Comparison of ENCODE assay signal across 10 cellular contexts in genomic region chr11:73322986-73323306, GRCh38. TPM values are rescaled to one million over a fixed set of nuclear protein-coding genes. Genes with fewer than 3 reads are reported as not detected.
DNase-seq lines count a peak whose midpoint lies in the region; ATAC-seq and TF ChIP-seq lines count a peak whose summit lies in the region.
"Had no signal": no experiment of that assay in that cellular context is flagged by ENCODE, and none has a peak within 500 bp of the region (broad histone marks: within the 10 kb centered on the region; RNA-seq: fewer than 3 reads in every experiment).

No MANE protein-coding gene starts in this region.

- intact Hi-C loops in IMR-90 (cut with micrococcal nuclease) = loop anchor here (1.0 kb wide), 1 partner anchor 14 kb away; no protein-coding TSS in a partner anchor

- peaks cover 0 to 9% of the 10 kb centered on the region in 2 donors for H3K4me1 Mint-ChIP-seq in natural killer cell treated with Interleukin-12 subunit alpha and Interleukin-12 subunit beta and Interleukin-15 and Interleukin-18, amount 100 ng/mL, for 72 hours (ENCODE audit: low read depth in 2 of 2)

- peak overlapping the region; percentile 95 for H2AK5ac ChIP-seq in IMR-90 (ENCODE audit: low read depth, low read length)

- peak overlapping the region; percentile 55; the same call in 1 of the 2 replicates for H3K18ac ChIP-seq in IMR-90 (ENCODE audit: low read depth, low read length)

- POLR2A ChIA-PET in IMR-90 (lab: Charles Lee; ENCODE audit: unreplicated experiment) = no interaction called here

- peak overlapping the region; percentile 91 for H2BK120ac ChIP-seq in IMR-90 (ENCODE audit: low read depth, low read length)

- peaks cover 62% of the 10 kb centered on the region for H4K20me1 ChIP-seq in IMR-90 (ENCODE audit: insufficient read depth, low read length)

- H3K23ac ChIP-seq in IMR-90 (ENCODE audit: low read depth, low read length) = peak overlapping the region; percentile 96

- H3K9ac ChIP-seq in IMR-90 (ENCODE audit: low read depth, low read length) (peak overlapping the region; percentile 25; the same call in 1 of the 2 replicates), mucosa of rectum (ENCODE audit: low read depth in 1 of 2, low read length in 2 of 2) (no peak overlapping the region)

- BruUV-seq in IMR-90 (replicated peaks; lab: Mats Ljungman, UMichigan) = no TSS peak

- H3K9me3 ChIP-seq in IMR-90 (ENCODE audit: control insufficient read depth, insufficient read depth, low read length) (no peaks in the 10 kb centered on the region), mucosa of rectum (ENCODE audit: control insufficient read depth in 2 of 2, low read length in 2 of 2) (no peaks in the 10 kb centered on the region), suprapubic skin (no peaks in the 10 kb centered on the region)

- H2BK15ac ChIP-seq in IMR-90 (ENCODE audit: low read depth, low read length) = peak overlapping the region; percentile 67; the same call in 1 of the 3 replicates

- in situ Hi-C loops in IMR-90 (cut with MboI; ENCODE audit: low sequenced_read_pairs) = no loop called here

- H3K4me2 ChIP-seq in IMR-90 (ENCODE audit: low read depth, low read length) = peak overlapping the region; percentile 29

- WGBS in IMR-90 (ENCODE audit: extremely low coverage in 2 of 2, insufficient read length in 1 of 2), 2 experiments = 80% methylated on average over 1 of the region's 2 CpGs; no CpG with 5 or more reads in 1 of the 2 experiments
- 88% methylated on average over 2 of the region's 2 CpGs for WGBS in suprapubic skin

- H3K27ac Mint-ChIP-seq in natural killer cell treated with Interleukin-12 subunit alpha and Interleukin-12 subunit beta and Interleukin-15 and Interleukin-18, amount 100 ng/mL, for 72 hours = no peak overlapping the region

- no peaks in the 10 kb centered on the region for H3K36me3 Mint-ChIP-seq in natural killer cell treated with Interleukin-12 subunit alpha and Interleukin-12 subunit beta and Interleukin-15 and Interleukin-18, amount 100 ng/mL, for 72 hours

- DNase-seq in IMR-90 = no peak
- no peak for DNase-seq in coronary artery (ENCODE audit: low spot score)
- no peak for DNase-seq in suprapubic skin (ENCODE audit: low spot score in 2 of 2)
- no peak for DNase-seq in NCI-H446 treated with DMSO at 0.1 percent for 48 hours (lab: John Stamatoyannopoulos, UW)
- DNase-seq in middle frontal gyrus (ENCODE audit: extremely low spot score, low spot score) = no peak
- DNase-seq in natural killer cell treated with Interleukin-12 subunit alpha and Interleukin-12 subunit beta and Interleukin-15 and Interleukin-18, amount 100 ng/mL, for 72 hours (ENCODE audit: low spot score) = no peak
- DNase-seq: NCI-H1694 treated with DMSO at 0.1 percent for 48 hours had no signal

- H3K27me3 Mint-ChIP-seq in natural killer cell treated with Interleukin-12 subunit alpha and Interleukin-12 subunit beta and Interleukin-15 and Interleukin-18, amount 100 ng/mL, for 72 hours = no peaks in the 10 kb centered on the region

- peaks cover 32 to 87% of the 10 kb centered on the region in 2 experiments; a peak in 3 of 4 replicates for H3K79me1 ChIP-seq in IMR-90 (ENCODE audit: low read depth in 1 of 2, low read length in 2 of 2)

- H3K4me3 ChIP-seq in IMR-90 (ENCODE audit: insufficient read depth, low read depth, low read length) (no peak overlapping the region), coronary artery (peak overlapping the region; percentile 54), mucosa of rectum (ENCODE audit: low read length in 2 of 2) (no peak overlapping the region), suprapubic skin (peak overlapping the region; percentile 11)

- no peaks in the 10 kb centered on the region for H3K27me3 ChIP-seq in IMR-90 (ENCODE audit: control insufficient read depth, insufficient read depth, low read length)
- H3K27me3 ChIP-seq in mucosa of rectum (ENCODE audit: control insufficient read depth in 2 of 2, insufficient read depth in 2 of 2, low read length in 2 of 2) = no peaks in the 10 kb centered on the region
- no peaks in the 10 kb centered on the region for H3K27me3 ChIP-seq in suprapubic skin

- TF ChIP-seq POLR2A in IMR-90 (IDR thresholded peaks at IDR 0.05; ENCODE audit: low read depth, low read length) (no peak), suprapubic skin (IDR thresholded peaks at IDR 0.05) (no peak)

- peak overlapping the region; percentile 84 to 90 for H4K8ac ChIP-seq in IMR-90 (ENCODE audit: low read depth in 2 of 2, low read length in 2 of 2)

- H3K9me3 Mint-ChIP-seq in natural killer cell treated with Interleukin-12 subunit alpha and Interleukin-12 subunit beta and Interleukin-15 and Interleukin-18, amount 100 ng/mL, for 72 hours = no peaks in the 10 kb centered on the region

- H3K4ac ChIP-seq in IMR-90 (ENCODE audit: low read depth, low read length) = peak overlapping the region; percentile 96

- peak overlapping the region; percentile 98 for H3K27ac ChIP-seq in IMR-90 (ENCODE audit: insufficient read depth, low read length)
- H3K27ac ChIP-seq in coronary artery = peak overlapping the region; percentile 98 to 99
- peak overlapping the region; percentile 46 to 81 for H3K27ac ChIP-seq in mucosa of rectum (ENCODE audit: low read depth in 2 of 2, low read length in 2 of 2)
- peak overlapping the region; percentile 54 for H3K27ac ChIP-seq in suprapubic skin

- H3K56ac ChIP-seq in IMR-90 (ENCODE audit: extremely low read depth, insufficient read depth, low read length) = peak overlapping the region; percentile 78

- peaks cover 70% of the 10 kb centered on the region for H3K4me1 ChIP-seq in IMR-90 (ENCODE audit: control insufficient read depth, insufficient read depth, low read length)
- peaks cover 24 to 28% of the 10 kb centered on the region in 2 donors for H3K4me1 ChIP-seq in mucosa of rectum (ENCODE audit: control insufficient read depth in 2 of 2, insufficient read depth in 2 of 2, low read length in 2 of 2)
- H3K4me1 ChIP-seq in suprapubic skin = peaks cover 54% of the 10 kb centered on the region

- peak overlapping the region; percentile 92 for H2BK5ac ChIP-seq in IMR-90 (ENCODE audit: low read depth, low read length, poor library complexity, severe bottlenecking)

- H3K4me3 Mint-ChIP-seq in natural killer cell treated with Interleukin-12 subunit alpha and Interleukin-12 subunit beta and Interleukin-15 and Interleukin-18, amount 100 ng/mL, for 72 hours = no peak overlapping the region

- TF ChIP-seq CTCF in IMR-90 (conservative IDR thresholded peaks at IDR 0.05; ENCODE audit: low read depth, low read length) (no peak), coronary artery (IDR thresholded peaks at IDR 0.05) (no peak), suprapubic skin (IDR thresholded peaks at IDR 0.05) (no peak)

- H2AFZ ChIP-seq in IMR-90 (replicated peaks; ENCODE audit: low read length, poor library complexity) = peak overlapping the region; percentile 58

- peak overlapping the region; percentile 66 for H2AK9ac ChIP-seq in IMR-90 (replicated peaks; ENCODE audit: low read depth, low read length, poor library complexity)

- H3K36me3 ChIP-seq in IMR-90 (ENCODE audit: control insufficient read depth, insufficient read depth, low read length) (peaks cover 19% of the 10 kb centered on the region), mucosa of rectum (ENCODE audit: control insufficient read depth in 2 of 2, insufficient read depth in 2 of 2, low read length in 2 of 2) (no peaks in the 10 kb centered on the region), suprapubic skin (no peaks in the 10 kb centered on the region)

- TF ChIP-seq EP300 in suprapubic skin (IDR thresholded peaks at IDR 0.05) = no peak

- TF ChIP-seq RAD21 in IMR-90 (IDR thresholded peaks at IDR 0.05; ENCODE audit: low read length) = no peak

- peak overlapping the region; percentile 32; the same call in 1 of the 2 replicates for H4K5ac ChIP-seq in IMR-90 (ENCODE audit: low read depth, low read length)

- H4K91ac ChIP-seq in IMR-90 (ENCODE audit: insufficient read depth, low read depth, low read length) = peak overlapping the region; percentile 87

- H2BK20ac ChIP-seq in IMR-90 (ENCODE audit: low read depth, low read length) = peak overlapping the region; percentile 83

- dilution Hi-C loops in IMR-90 (cut with HindIII; ENCODE audit: low sequenced_read_pairs, unreplicated experiment) = no loop called here

- CTCF ChIA-PET in IMR-90 (lab: Yijun Ruan, JAX) = interaction anchor here (0.8 to 2.0 kb wide), 3 partner anchors 11 to 13 kb away, joined by 3 to 7 read pairs (median 3); no protein-coding TSS in a partner anchor

- ATAC-seq in IMR-90 (ENCODE audit: low read depth) (0 out of 2 replicates have a peak, but pooled peaks have one; percentile 0), HG03045 (IDR thresholded peaks at IDR 0.05; ENCODE audit: unreplicated experiment) (no peak)
- no peak for ATAC-seq in natural killer cell treated with Interleukin-12 subunit alpha and Interleukin-12 subunit beta and Interleukin-15 and Interleukin-18, amount 100 ng/mL, for 72 hours

- H3K14ac ChIP-seq in IMR-90 (replicated peaks; ENCODE audit: low read depth, low read length) = peak overlapping the region; percentile 90

- H3K9me1 ChIP-seq in IMR-90 (ENCODE audit: insufficient read depth, low read length) = peaks cover 39% of the 10 kb centered on the region

TF ChIP-seq in IMR-90, 13 proteins besides CTCF, POLR2A, EP300 and RAD21 (continues in another document):
- TF ChIP-seq FOS (IDR thresholded peaks at IDR 0.05; ENCODE audit: low read depth, low read length) = no peak
- TF ChIP-seq CEBPB (IDR thresholded peaks at IDR 0.05; ENCODE audit: low read depth, low read length) = no peak

RNA-seq across cellular contexts. Expression of gene ARHGEF17, which starts 14.9 kb away (rescaled TPM):
- total RNA-seq in IMR-90 (2012; rRNA removed) = 19.4 and 21.7 TPM in 2 replicates
- polyA plus RNA-seq in IMR-90 (2012; rRNA removed) = 97.7 and 128 TPM in 2 replicates
- polyA plus RNA-seq in IMR-90 (2012; cell fraction: cytosol; rRNA removed) = 30.1 and 51.0 TPM in 2 replicates
- 388 and 880 TPM in 2 replicates for polyA plus RNA-seq in IMR-90 (2012; cell fraction: nucleus; rRNA removed; ENCODE audit: low replicate concordance)
- total RNA-seq in suprapubic skin = 10 to 100 TPM in 2 of 4 donors, 1 to 10 TPM in 2; 8.3 to 25.0 (median 9.7) TPM
- total RNA-seq in natural killer cell treated with Interleukin-12 subunit alpha and Interleukin-12 subunit beta and Interleukin-15 and Interleukin-18, amount 100 ng/mL, for 72 hours = under 1 TPM in 1 of 2 donors, not detected in 1; 0.95 TPM

RNA-seq across cellular contexts. Expression of gene P2RY6, which starts 50.8 kb away (rescaled TPM):
- total RNA-seq in IMR-90 (2012; rRNA removed) (under 0.01 TPM in 1 of 2 replicates, not detected in the other), suprapubic skin (under 1 TPM in 3 of 4 donors, not detected in 1; 0.38 to 0.89 (median 0.38) TPM)
- 0.37 and 0.44 TPM in 2 replicates for polyA plus RNA-seq in IMR-90 (2012; rRNA removed)
- polyA plus RNA-seq in IMR-90 (2012; cell fraction: cytosol; rRNA removed) = 0.67 TPM in 1 of 2 replicates, not detected in the other
- 0.45 and 1.5 TPM in 2 replicates for polyA plus RNA-seq in IMR-90 (2012; cell fraction: nucleus; rRNA removed; ENCODE audit: low replicate concordance)
- not detected for total RNA-seq in natural killer cell treated with Interleukin-12 subunit alpha and Interleukin-12 subunit beta and Interleukin-15 and Interleukin-18, amount 100 ng/mL, for 72 hours
- total RNA-seq: HT-29 had no signal

RNA-seq across cellular contexts. Expression of gene RELT, which starts 53.3 kb away (rescaled TPM):
- total RNA-seq in IMR-90 (2012; rRNA removed) (2.3 and 3.1 TPM in 2 replicates), suprapubic skin (10 to 100 TPM in 1 of 4 donors, 1 to 10 TPM in 3; 1.9 to 11.2 (median 4.2) TPM)
- polyA plus RNA-seq in IMR-90 (2012; rRNA removed) = 5.3 and 6.5 TPM in 2 replicates
- polyA plus RNA-seq in IMR-90 (2012; cell fraction: cytosol; rRNA removed) = 4.3 and 5.3 TPM in 2 replicates
- 17.5 and 30.8 TPM in 2 replicates for polyA plus RNA-seq in IMR-90 (2012; cell fraction: nucleus; rRNA removed; ENCODE audit: low replicate concordance)
- total RNA-seq in natural killer cell treated with Interleukin-12 subunit alpha and Interleukin-12 subunit beta and Interleukin-15 and Interleukin-18, amount 100 ng/mL, for 72 hours = 10 to 100 TPM; 46.5 to 58.0 TPM

Comparison
In these comparisons a context has a peak if more than half of its experiments do, and no peak if none do; other contexts are left out.
1. H3K4me3 ChIP-seq: peak in coronary artery (single experiment) and suprapubic skin (single experiment); none in IMR-90 (single experiment) and mucosa of rectum (0 of 2).
2. RNA of gene ARHGEF17, which starts 14.9 kb away (total RNA-seq): 19.4 to 21.7 TPM in IMR-90 and 8.3 to 25.0 TPM in suprapubic skin; 0.95 TPM in natural killer cell treated with Interleukin-12 subunit alpha and Interleukin-12 subunit beta and Interleukin-15 and Interleukin-18, amount 100 ng/mL, for 72 hours; every median in the first group is over 4 times any median in the second.
3. Peak in every context shown above with its lines, with median percentiles within 50 percentile points of each other: H3K27ac ChIP-seq.